In the genomic region with DNA sequence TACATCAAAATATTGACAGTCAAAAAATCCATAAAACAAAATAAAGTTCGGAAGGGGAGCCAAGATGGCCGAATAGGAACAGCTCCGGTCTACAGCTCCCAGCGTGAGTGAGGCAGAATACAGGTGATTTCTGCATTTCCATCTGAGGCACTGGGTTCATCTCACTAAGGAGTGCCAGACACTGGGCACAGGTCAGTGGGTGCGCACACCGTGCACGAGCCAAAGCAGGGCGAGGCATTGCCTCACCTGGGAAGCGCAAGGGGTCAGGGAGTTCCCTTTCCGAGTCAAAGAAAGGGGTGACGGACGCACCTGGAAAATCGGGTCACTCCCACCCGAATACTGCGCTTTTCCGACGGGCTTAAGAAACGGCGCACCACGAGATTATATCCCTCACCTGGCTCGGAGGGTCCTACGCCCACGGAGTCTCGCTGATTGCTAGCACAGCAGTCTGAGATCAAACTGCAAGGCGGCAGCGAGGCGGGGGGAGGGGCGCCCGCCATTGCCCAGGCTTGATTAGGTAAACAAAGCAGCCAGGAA, we compare ENCODE assay signal across 8 cellular contexts.
A peak's percentile ranks its signal among the peaks of the same experiment; 100 is the strongest.
DNase-seq lines count a peak whose midpoint lies in the region; ATAC-seq, FAIRE-seq and TF ChIP-seq lines count a peak whose summit lies in the region.
"Not testable (repeated sequence)": the region's sequence is repeated elsewhere in the genome, so short reads cannot be mapped to it uniquely, and the experiment has no call there.

No MANE protein-coding gene starts in this region.

- H3K9me1 ChIP-seq in K562 (ENCODE audit: control insufficient read depth, insufficient read depth, low read length): not testable (repeated sequence)

- TF ChIP-seq RAD21 in K562 (CRISPR knock-in tag; conservative IDR thresholded peaks at IDR 0.05 in 1 of 2, IDR thresholded peaks at IDR 0.05 in 1 of 2): not testable (repeated sequence)

- H3K27ac Mint-ChIP-seq in nephron progenitor cell, type B pancreatic cell: not testable (repeated sequence)

- peak; percentile 67 for ATAC-seq in K562

- H3K4me2 ChIP-seq in KMS-11 (0 out of 2 replicates have a peak overlapping the region, but pooled peaks have one; percentile 19), K562 (ENCODE audit: insufficient read depth, low read length) (peak overlapping the region; percentile 82; the same call in 1 of the 2 replicates)

- peak; percentile 67 for FAIRE-seq in K562 (lab: Jason Lieb, UNC)

- H3K4me1 ChIP-seq in KMS-11 (ENCODE audit: low read depth, poor library complexity, severe bottlenecking); NT2/D1 (ENCODE audit: insufficient read depth, insufficient read length); K562 (replicated peaks in 1 of 2; ENCODE audit: control insufficient read depth in 2 of 2, insufficient read depth in 2 of 2, low read length in 2 of 2); iPS-18a (ENCODE audit: control insufficient read depth, low read depth, low read length): not testable (repeated sequence)

- not testable (repeated sequence) for H4K20me1 ChIP-seq in KMS-11 (ENCODE audit: insufficient read depth); K562 (replicated peaks; ENCODE audit: control insufficient read depth, insufficient read depth, low read length)

- H3K4me1 Mint-ChIP-seq in nephron progenitor cell; type B pancreatic cell (ENCODE audit: unreplicated experiment): not testable (repeated sequence)

- peak overlapping the region; percentile 16 for H2AFZ ChIP-seq in KMS-11 (ENCODE audit: low read depth)
- H2AFZ ChIP-seq in K562 (ENCODE audit: low read depth, low read length): peak overlapping the region; percentile 94

- not testable (repeated sequence) for H3K36me3 Mint-ChIP-seq in nephron progenitor cell (ENCODE audit: low read depth); type B pancreatic cell

- CTCF ChIA-PET in K562 (lab: Yijun Ruan, JAX; ENCODE audit: low intra/inter-chr PET ratio): not testable (repeated sequence)

- H3K9me3 Mint-ChIP-seq in nephron progenitor cell: peaks cover 13% of the 10 kb centered on the region
- H3K9me3 Mint-ChIP-seq in type B pancreatic cell: not testable (repeated sequence)

- DNase-seq in DMS 273 (lab: John Stamatoyannopoulos, UW; ENCODE audit: unreplicated experiment) (peak; percentile 18), K562 (ENCODE audit: extremely low read depth in 1 of 4, low spot score in 3 of 4) (peak in 2 of 4 experiments; percentile 10 to 39)
- DNase-seq in H7; NT2/D1 (ENCODE audit: low read depth, low spot score); nephron progenitor cell; type B pancreatic cell (ENCODE audit: extremely low spot score, unreplicated experiment): not testable (repeated sequence)

- not testable (repeated sequence) for H3K9me3 ChIP-seq in NT2/D1 (ENCODE audit: insufficient read depth, low read length); K562 (replicated peaks; ENCODE audit: control insufficient read depth, insufficient read depth, low read depth, low read length); iPS-18a (ENCODE audit: control insufficient read depth, low read depth, low read length)

- H3K4me3 Mint-ChIP-seq in nephron progenitor cell (peak overlapping the region; percentile 32), type B pancreatic cell (peak overlapping the region; percentile 65)

- TSS peak; percentile 74 for BruUV-seq in K562 (replicated peaks; lab: Mats Ljungman, UMichigan)

- 2% methylated on average over 10 of the region's 29 CpGs for WGBS in K562 (ENCODE audit: insufficient coverage, low coverage, missing lambda C conversion rate)

- H3K4me3 ChIP-seq in H7 (ENCODE audit: insufficient read depth, low read depth, low read length): peak overlapping the region; percentile 45
- H3K4me3 ChIP-seq in KMS-11 (IDR thresholded peaks at IDR 0.05; ENCODE audit: insufficient read depth, low read depth, low read length): not testable (repeated sequence)
- H3K4me3 ChIP-seq in NT2/D1 (ENCODE audit: insufficient read length, low read depth): peak overlapping the region; percentile 56
- peak overlapping the region; percentile 62 for H3K4me3 ChIP-seq in K562
- H3K4me3 ChIP-seq in iPS-18a (ENCODE audit: low read length): peak overlapping the region; percentile 64

- H3K9ac ChIP-seq in KMS-11 (peak overlapping the region; percentile 65), NT2/D1 (ENCODE audit: insufficient read length, low read depth) (peak overlapping the region; percentile 70), K562 (ENCODE audit: insufficient read depth in 1 of 2, low read depth in 2 of 2, low read length in 2 of 2) (peak overlapping the region; percentile 79 to 91), iPS-18a (ENCODE audit: low read length) (peak overlapping the region; percentile 74)

- peak overlapping the region; percentile 62 for H3K27ac ChIP-seq in KMS-11
- H3K27ac ChIP-seq in K562 (ENCODE audit: extremely low read depth, low read depth, low read length): peak overlapping the region; percentile 82
- peak overlapping the region; percentile 59 for H3K27ac ChIP-seq in iPS-18a (ENCODE audit: low read length)

- TF ChIP-seq EP300 in K562 (IDR thresholded peaks at IDR 0.05; ENCODE audit: low read length): not testable (repeated sequence)

- POLR2A ChIA-PET in K562 (lab: Yijun Ruan, JAX): interaction anchor here (0.6 to 1.5 kb wide), 6 partner anchors 10 to 829 kb away, joined by 3 to 6 read pairs (median 4); no protein-coding TSS in a partner anchor

- H3K27me3 Mint-ChIP-seq in nephron progenitor cell (ENCODE audit: low read depth, poor library complexity); type B pancreatic cell: not testable (repeated sequence)

- H3K27me3 ChIP-seq in H7 (ENCODE audit: control insufficient read depth, insufficient read depth, low read length); KMS-11 (ENCODE audit: insufficient read depth, low read depth); NT2/D1 (ENCODE audit: insufficient read depth, insufficient read length); K562 (ENCODE audit: control insufficient read depth in 2 of 2, insufficient read depth in 2 of 2, low read length in 2 of 2); iPS-18a (ENCODE audit: control insufficient read depth, insufficient read depth, low read length): not testable (repeated sequence)

- TF ChIP-seq POLR2A in K562 (conservative IDR thresholded peaks at IDR 0.05): peak; percentile 80

- intact Hi-C loops in K562 (cut with micrococcal nuclease): loop anchor here (10.0 kb wide), 1 partner anchor 465 kb away; a partner anchor contains a TSS

- not testable (repeated sequence) for TF ChIP-seq CTCF in KMS-11 (conservative IDR thresholded peaks at IDR 0.05; ENCODE audit: low read depth, low read length); K562 (IDR thresholded peaks at IDR 0.05 in 2 of 3, conservative IDR thresholded peaks at IDR 0.05 in 1 of 3; ENCODE audit: insufficient read depth in 2 of 3, low read depth in 1 of 3, low read length in 3 of 3); nephron progenitor cell (IDR thresholded peaks at IDR 0.05); type B pancreatic cell (conservative IDR thresholded peaks at IDR 0.05)

- not testable (repeated sequence) for H3K36me3 ChIP-seq in H7 (replicated peaks; ENCODE audit: control insufficient read depth, insufficient read depth, low read length); KMS-11 (ENCODE audit: insufficient read depth); NT2/D1 (ENCODE audit: insufficient read depth, insufficient read length, low read length); K562 (ENCODE audit: control insufficient read depth, insufficient read depth, low read length); iPS-18a (ENCODE audit: control insufficient read depth, low read depth, low read length)

- not testable (repeated sequence) for H3K79me2 ChIP-seq in KMS-11 (ENCODE audit: insufficient read depth, low read depth); K562 (ENCODE audit: control insufficient read depth, insufficient read depth, low read length)

- in situ Hi-C loops in K562 (cut with MboI): not testable (repeated sequence)

TF ChIP-seq in K562, 482 proteins besides CTCF, POLR2A, EP300 and RAD21 (continues in another document):
- TF ChIP-seq DMBX1 (CRISPR knock-in tag; IDR thresholded peaks at IDR 0.05; ENCODE audit: borderline replicate concordance) (peak; percentile 36; the same call in 1 of the 2 replicates), ATF1 (tag; IDR thresholded peaks at IDR 0.05) (0 out of 2 replicates have a peak, but pooled peaks have one; percentile 30)
- TF ChIP-seq ATF1 (CRISPR knock-in tag; IDR thresholded peaks at IDR 0.05): not testable (repeated sequence)
